ENCODE assay signal across 22 cellular contexts in genomic region chr2:181782630-181783029, GRCh38.
A peak's percentile ranks its signal among the peaks of the same experiment; 100 is the strongest.
DNase-seq lines count a peak whose midpoint lies in the region; ATAC-seq, FAIRE-seq and TF ChIP-seq lines count a peak whose summit lies in the region.
"Had no signal": no experiment of that assay in that cellular context is flagged by ENCODE, and none has a peak within 500 bp of the region (broad histone marks: within the 10 kb centered on the region; RNA-seq: fewer than 3 reads in every experiment).

No MANE protein-coding gene starts in this region.

- H3K36me3 Mint-ChIP-seq in type B pancreatic cell, result no peaks in the 10 kb centered on the region
- H3K36me3 Mint-ChIP-seq in activated CD8-positive, alpha-beta memory T cell treated with anti-CD3 and anti-CD28 coated beads, Interleukin-2, amount 10 ng/mL, durations not matched to agents 7 days and 5 days, result no peaks in the 10 kb centered on the region
- H3K36me3 Mint-ChIP-seq: CD14-positive monocyte had no signal

- H3K4me3 Mint-ChIP-seq in type B pancreatic cell, result no peak overlapping the region
- no peak overlapping the region for H3K4me3 Mint-ChIP-seq in activated CD8-positive, alpha-beta memory T cell treated with anti-CD3 and anti-CD28 coated beads, Interleukin-2, amount 10 ng/mL, durations not matched to agents 7 days and 5 days
- H3K4me3 Mint-ChIP-seq: CD14-positive monocyte, HFFc6 had no signal

- H3K36me3 ChIP-seq in keratinocyte (ENCODE audit: control insufficient read depth in 2 of 2, extremely low read depth in 1 of 2, insufficient read depth in 2 of 2, low read length in 2 of 2), result no peaks in the 10 kb centered on the region

- H3K4me1 Mint-ChIP-seq in type B pancreatic cell (ENCODE audit: unreplicated experiment), result peaks cover 62% of the 10 kb centered on the region
- peaks cover 12% of the 10 kb centered on the region for H3K4me1 Mint-ChIP-seq in activated CD8-positive, alpha-beta memory T cell treated with anti-CD3 and anti-CD28 coated beads, Interleukin-2, amount 10 ng/mL, durations not matched to agents 7 days and 5 days

- H3K9me3 Mint-ChIP-seq in type B pancreatic cell, result no peaks in the 10 kb centered on the region
- no peaks in the 10 kb centered on the region for H3K9me3 Mint-ChIP-seq in activated CD8-positive, alpha-beta memory T cell treated with anti-CD3 and anti-CD28 coated beads, Interleukin-2, amount 10 ng/mL, durations not matched to agents 7 days and 5 days (ENCODE audit: low read depth)
- H3K9me3 Mint-ChIP-seq: HFFc6 had no signal

- ATAC-seq in activated CD8-positive, alpha-beta memory T cell treated with anti-CD3 and anti-CD28 coated beads, Interleukin-2, amount 10 ng/mL, durations not matched to agents 7 days and 5 days, result no peak
- ATAC-seq: Right ventricle myocardium inferior had no signal

- H3K27ac ChIP-seq in keratinocyte (ENCODE audit: control insufficient read depth, insufficient read depth, low read length), result no peak overlapping the region

- H3K27me3 Mint-ChIP-seq in type B pancreatic cell, result peaks cover 6% of the 10 kb centered on the region
- H3K27me3 Mint-ChIP-seq in activated CD8-positive, alpha-beta memory T cell treated with anti-CD3 and anti-CD28 coated beads, Interleukin-2, amount 10 ng/mL, durations not matched to agents 7 days and 5 days, result no peaks in the 10 kb centered on the region

- DNase-seq in LoVo (ENCODE audit: low spot score) (peak; percentile 52), astrocyte of the spinal cord (ENCODE audit: low read depth, low spot score) (peak; percentile 56), keratinocyte (ENCODE audit: low read depth, low spot score) (no peak), type B pancreatic cell (ENCODE audit: extremely low spot score, unreplicated experiment) (no peak)
- DNase-seq in stimulated activated CD4-positive, alpha-beta T cell treated with anti-CD3 and anti-CD28 coated beads, Interleukin-4, amount 100 ng/mL, for 4 hours, result no peak
- DNase-seq in activated CD8-positive, alpha-beta memory T cell treated with anti-CD3 and anti-CD28 coated beads, Interleukin-2, amount 10 ng/mL, durations not matched to agents 7 days and 5 days, result no peak
- DNase-seq in activated CD4-positive, alpha-beta T cell treated with anti-CD3 and anti-CD28 coated beads, Interleukin-2, amount 50 U/mL, for 1 hour, result no peak
- DNase-seq: AML-193, DMS 273 treated with DMSO at 0.1 percent for 48 hours, DND-41, HFFc6, Kasumi-1, MV-4-11, NCI-H1417 treated with DMSO at 0.1 percent for 48 hours, NCI-H2029 treated with DMSO at 0.1 percent for 48 hours, NCI-H2171, NCI-H526, SW 1271 had no signal

- H2AFZ ChIP-seq in keratinocyte (ENCODE audit: control insufficient read depth, low read length), result peak overlapping the region; percentile 42

- dilution Hi-C loops in keratinocyte (cut with MboI; ENCODE audit: extremely low pct_ligation_motif_present, low sequenced_read_pairs), result no loop called here

- H3K4me1 ChIP-seq in keratinocyte (ENCODE audit: control insufficient read depth, extremely low read depth, insufficient read depth, low read length), result peaks cover 75% of the 10 kb centered on the region

- TF ChIP-seq CTCF in astrocyte of the spinal cord (IDR thresholded peaks at IDR 0.05; ENCODE audit: low read depth, low read length) (no peak), keratinocyte (optimal IDR thresholded peaks at IDR 0.05 in 1 of 3, IDR thresholded peaks at IDR 0.05 in 1 of 3, conservative IDR thresholded peaks at IDR 0.05 in 1 of 3; ENCODE audit: extremely low read depth in 1 of 3, insufficient read depth in 2 of 3, low read length in 3 of 3) (no peak), type B pancreatic cell (conservative IDR thresholded peaks at IDR 0.05) (no peak)

- H3K9me3 ChIP-seq in keratinocyte (ENCODE audit: control insufficient read depth, low read depth, low read length), result no peaks in the 10 kb centered on the region

- no peaks in the 10 kb centered on the region for H3K9me1 ChIP-seq in keratinocyte (ENCODE audit: control insufficient read depth, extremely low read depth, insufficient read depth, low read length)

- no peaks in the 10 kb centered on the region for H3K27me3 ChIP-seq in keratinocyte (ENCODE audit: control insufficient read depth, extremely low read depth, insufficient read depth, low read length)

- no peak overlapping the region for H3K9ac ChIP-seq in keratinocyte (ENCODE audit: control insufficient read depth, extremely low read depth, insufficient read depth, low read length)

- no peak overlapping the region for H3K4me3 ChIP-seq in astrocyte of the spinal cord (ENCODE audit: low read depth, low read length)
- no peak overlapping the region for H3K4me3 ChIP-seq in keratinocyte (ENCODE audit: control insufficient read depth in 2 of 3, extremely low read depth in 1 of 3, insufficient read depth in 2 of 3, low read depth in 1 of 3, low read length in 3 of 3)

- no peak for FAIRE-seq in keratinocyte (lab: Jason Lieb, UNC)
- FAIRE-seq: G401.6, H54 had no signal

- H4K20me1 ChIP-seq in keratinocyte (ENCODE audit: control insufficient read depth, extremely low read depth, insufficient read depth, low read length), result no peaks in the 10 kb centered on the region

- H3K27ac Mint-ChIP-seq in type B pancreatic cell, result peak overlapping the region; percentile 11
- no peak overlapping the region for H3K27ac Mint-ChIP-seq in activated CD8-positive, alpha-beta memory T cell treated with anti-CD3 and anti-CD28 coated beads, Interleukin-2, amount 10 ng/mL, durations not matched to agents 7 days and 5 days
- H3K27ac Mint-ChIP-seq: HFFc6 had no signal

- in situ Hi-C loops in astrocyte of the spinal cord (cut with HindIII; ENCODE audit: low sequenced_read_pairs), result no loop called here

- CTCF ChIA-PET in activated CD8-positive, alpha-beta memory T cell treated with anti-CD3 and anti-CD28 coated beads, Interleukin-2, amount 10 ng/mL, durations not matched to agents 7 days and 5 days (lab: Charles Lee), result no interaction called here

- no peak overlapping the region for H3K4me2 ChIP-seq in keratinocyte (ENCODE audit: control insufficient read depth, extremely low read depth, insufficient read depth, low read depth, low read length)

- H3K79me2 ChIP-seq in keratinocyte (ENCODE audit: control insufficient read depth, insufficient read depth, low read length), result no peaks in the 10 kb centered on the region

Comparison
In these comparisons a context has a peak if more than half of its experiments do, and no peak if none do; other contexts are left out.
1. DNase-seq: peak in LoVo (single experiment) and astrocyte of the spinal cord (single experiment); none in keratinocyte (single experiment), type B pancreatic cell (single experiment), stimulated activated CD4-positive, alpha-beta T cell treated with anti-CD3 and anti-CD28 coated beads, Interleukin-4, amount 100 ng/mL, for 4 hours (0 of 2), activated CD8-positive, alpha-beta memory T cell treated with anti-CD3 and anti-CD28 coated beads, Interleukin-2, amount 10 ng/mL, durations not matched to agents 7 days and 5 days (single experiment) and activated CD4-positive, alpha-beta T cell treated with anti-CD3 and anti-CD28 coated beads, Interleukin-2, amount 50 U/mL, for 1 hour (single experiment).